Comparison of ENCODE assay signal across 19 cellular contexts in the genomic region with DNA sequence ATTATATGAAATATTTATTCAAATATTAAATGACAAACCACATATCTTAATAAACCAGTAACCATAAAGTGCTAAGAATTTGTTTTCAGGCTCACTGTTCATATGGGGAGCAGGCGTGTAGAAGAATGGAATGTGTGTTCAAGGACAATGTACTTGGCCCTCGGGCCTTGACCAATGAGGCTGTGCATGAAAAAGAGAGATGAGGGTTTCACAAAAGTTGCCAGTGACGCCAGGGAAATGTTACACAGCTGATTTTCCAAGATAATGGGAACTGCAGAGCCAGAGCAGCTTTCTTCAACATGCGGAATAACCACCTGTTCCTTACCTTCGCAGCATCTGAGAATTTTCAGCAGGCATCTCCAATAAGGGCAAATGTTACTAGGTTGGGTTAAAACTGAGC. TPM values are rescaled to one million over a fixed set of nuclear protein-coding genes. Genes with fewer than 3 reads are reported as not detected.
DNase-seq lines count a peak whose midpoint lies in the region; ATAC-seq and TF ChIP-seq lines count a peak whose summit lies in the region.
"Had no signal": no experiment of that assay in that cellular context is flagged by ENCODE, and none has a peak within 500 bp of the region (broad histone marks: within the 10 kb centered on the region; RNA-seq: fewer than 3 reads in every experiment).

No MANE protein-coding gene starts in this region.

- no peak for TF ChIP-seq POLR2A in esophagus muscularis mucosa (IDR thresholded peaks at IDR 0.05; ENCODE audit: low read depth)

- no peaks in the 10 kb centered on the region for H3K27me3 ChIP-seq in esophagus muscularis mucosa
- no peaks in the 10 kb centered on the region for H3K27me3 ChIP-seq in effector memory CD4-positive, alpha-beta T cell (replicated peaks; ENCODE audit: control insufficient read depth, insufficient read depth, low read length, poor library complexity, severe bottlenecking)
- H3K27me3 ChIP-seq: sigmoid colon had no signal

- ATAC-seq in T-cell (replicated peaks in 1 of 4), result no peak
- ATAC-seq in stimulated activated memory B cell treated with anti-CD40 and anti-IgM and Interleukin-4, amounts not matched to agents 10 μg/mL and 1 μg/mL and 100 μg/mL, for 72 hours, result no peak
- ATAC-seq in HG03196 (IDR thresholded peaks at IDR 0.05; ENCODE audit: unreplicated experiment), result no peak

- CTCF ChIA-PET in T-cell (lab: Charles Lee), result interaction anchor here in 1 of 2 donors (1.1 to 1.5 kb wide), 3 partner anchors 12 to 30 kb away, joined by 3 to 5 read pairs (median 3); a partner anchor contains a TSS

- H3K27me3 Mint-ChIP-seq in activated naive CD4-positive, alpha-beta T cell treated with anti-CD3 and anti-CD28 coated beads, Interleukin-2, amount 50 U/mL, for 24 hours, result no peaks in the 10 kb centered on the region
- H3K27me3 Mint-ChIP-seq in T-cell, result no peaks in the 10 kb centered on the region
- H3K27me3 Mint-ChIP-seq in stimulated activated memory B cell treated with anti-CD40 and anti-IgM and Interleukin-4, amounts not matched to agents 10 μg/mL and 1 μg/mL and 100 μg/mL, for 72 hours, result no peaks in the 10 kb centered on the region

- H3K4me3 ChIP-seq in esophagus muscularis mucosa, result no peak overlapping the region
- no peak overlapping the region for H3K4me3 ChIP-seq in effector memory CD4-positive, alpha-beta T cell (ENCODE audit: insufficient read depth, low read depth, low read length, poor library complexity, severe bottlenecking)
- H3K4me3 ChIP-seq: sigmoid colon had no signal

- H3K9me3 Mint-ChIP-seq in activated naive CD4-positive, alpha-beta T cell treated with anti-CD3 and anti-CD28 coated beads, Interleukin-2, amount 50 U/mL, for 24 hours, result no peaks in the 10 kb centered on the region
- H3K9me3 Mint-ChIP-seq in T-cell, result no peaks in the 10 kb centered on the region
- H3K9me3 Mint-ChIP-seq in stimulated activated memory B cell treated with anti-CD40 and anti-IgM and Interleukin-4, amounts not matched to agents 10 μg/mL and 1 μg/mL and 100 μg/mL, for 72 hours, result no peaks in the 10 kb centered on the region
- H3K9me3 Mint-ChIP-seq: endodermal cell; T-helper 1 cell treated with Interleukin-12 subunit alpha and Interleukin-12 subunit beta and Interleukin-4 antibody, amounts not matched to agents 30 μg/mL and 1 μg/mL, for 36 hours had no signal

- peaks cover 59 to 69% (median 63%) of the 10 kb centered on the region in 4 donors for H3K4me1 ChIP-seq in esophagus muscularis mucosa
- H3K4me1 ChIP-seq in effector memory CD4-positive, alpha-beta T cell (ENCODE audit: control insufficient read depth, insufficient read depth, low read length, poor library complexity, severe bottlenecking), result peaks cover 45% of the 10 kb centered on the region

- H3K36me3 ChIP-seq in esophagus muscularis mucosa, result peaks cover 66 to 80% (median 75%) of the 10 kb centered on the region in 4 donors
- peaks cover 83% of the 10 kb centered on the region for H3K36me3 ChIP-seq in effector memory CD4-positive, alpha-beta T cell (ENCODE audit: control insufficient read depth, insufficient read depth, low read length)

- H3K36me3 Mint-ChIP-seq in activated naive CD4-positive, alpha-beta T cell treated with anti-CD3 and anti-CD28 coated beads, Interleukin-2, amount 50 U/mL, for 24 hours, result peaks cover 44% of the 10 kb centered on the region
- H3K36me3 Mint-ChIP-seq in T-cell, result peaks cover 79% of the 10 kb centered on the region
- H3K36me3 Mint-ChIP-seq in stimulated activated memory B cell treated with anti-CD40 and anti-IgM and Interleukin-4, amounts not matched to agents 10 μg/mL and 1 μg/mL and 100 μg/mL, for 72 hours, result peaks cover 79% of the 10 kb centered on the region

- peaks cover 75% of the 10 kb centered on the region for H3K4me1 Mint-ChIP-seq in activated naive CD4-positive, alpha-beta T cell treated with anti-CD3 and anti-CD28 coated beads, Interleukin-2, amount 50 U/mL, for 24 hours
- peaks cover 82 to 84% (median 83%) of the 10 kb centered on the region in 3 donors for H3K4me1 Mint-ChIP-seq in T-cell
- H3K4me1 Mint-ChIP-seq in stimulated activated memory B cell treated with anti-CD40 and anti-IgM and Interleukin-4, amounts not matched to agents 10 μg/mL and 1 μg/mL and 100 μg/mL, for 72 hours, result peaks cover 78% of the 10 kb centered on the region

- no peak for DNase-seq in activated naive CD4-positive, alpha-beta T cell treated with anti-CD3 and anti-CD28 coated beads, Interleukin-2, amount 50 U/mL, for 16 hours
- DNase-seq in T-cell, result no peak
- DNase-seq in esophagus muscularis mucosa (ENCODE audit: extremely low spot score), result no peak
- no peak for DNase-seq in NCI-H2196 (lab: John Stamatoyannopoulos, UW; ENCODE audit: unreplicated experiment)
- DNase-seq in effector memory CD4-positive, alpha-beta T cell, result no peak
- DNase-seq: activated CD4-positive, CD25-positive, alpha-beta regulatory T cell; endodermal cell; hypothalamus; kidney glomerular epithelial cell; midbrain; NCI-H2081; NCI-H510A; SHP77 treated with DMSO at 0.1 percent for 48 hours; sigmoid colon had no signal

- no peak for TF ChIP-seq EP300 in esophagus muscularis mucosa (IDR thresholded peaks at IDR 0.05)

- H3K9me3 ChIP-seq in esophagus muscularis mucosa, result no peaks in the 10 kb centered on the region
- H3K9me3 ChIP-seq in effector memory CD4-positive, alpha-beta T cell (ENCODE audit: control insufficient read depth, low read length), result no peaks in the 10 kb centered on the region
- H3K9me3 ChIP-seq: sigmoid colon had no signal

- 70% methylated on average over 5 of the region's 5 CpGs for WGBS in esophagus muscularis mucosa

- TF ChIP-seq CTCF in esophagus muscularis mucosa (IDR thresholded peaks at IDR 0.05), result no peak

- peak overlapping the region in 3 of 4 donors; percentile 30 to 100 (median 62) for H3K27ac ChIP-seq in esophagus muscularis mucosa (replicated peaks in 1 of 4)
- H3K27ac ChIP-seq in effector memory CD4-positive, alpha-beta T cell (ENCODE audit: insufficient read depth, low read length, poor library complexity, severe bottlenecking), result no peak overlapping the region

- H3K27ac Mint-ChIP-seq in activated naive CD4-positive, alpha-beta T cell treated with anti-CD3 and anti-CD28 coated beads, Interleukin-2, amount 50 U/mL, for 24 hours, result peak overlapping the region; percentile 46
- H3K27ac Mint-ChIP-seq in T-cell, result peak overlapping the region in 1 of 2 donors; percentile 71
- no peak overlapping the region for H3K27ac Mint-ChIP-seq in stimulated activated memory B cell treated with anti-CD40 and anti-IgM and Interleukin-4, amounts not matched to agents 10 μg/mL and 1 μg/mL and 100 μg/mL, for 72 hours
- H3K27ac Mint-ChIP-seq: T-helper 1 cell treated with Interleukin-12 subunit alpha and Interleukin-12 subunit beta and Interleukin-4 antibody, amounts not matched to agents 30 μg/mL and 1 μg/mL, for 36 hours had no signal

- intact Hi-C loops in esophagus muscularis mucosa (cut with DNase I), result no loop called here

- POLR2A ChIA-PET in T-cell (lab: Charles Lee), result interaction anchor here in 1 of 2 donors (0.7 to 2.2 kb wide), 2 partner anchors 11 to 36 kb away, joined by 7 to 15 read pairs; no protein-coding TSS in a partner anchor

- peak overlapping the region; percentile 95 for H3K4me3 Mint-ChIP-seq in activated naive CD4-positive, alpha-beta T cell treated with anti-CD3 and anti-CD28 coated beads, Interleukin-2, amount 50 U/mL, for 24 hours
- peak overlapping the region; percentile 31 to 93 (median 91) for H3K4me3 Mint-ChIP-seq in T-cell
- H3K4me3 Mint-ChIP-seq in stimulated activated memory B cell treated with anti-CD40 and anti-IgM and Interleukin-4, amounts not matched to agents 10 μg/mL and 1 μg/mL and 100 μg/mL, for 72 hours, result peak overlapping the region; percentile 26
- H3K4me3 Mint-ChIP-seq: endodermal cell; T-helper 1 cell treated with Interleukin-12 subunit alpha and Interleukin-12 subunit beta and Interleukin-4 antibody, amounts not matched to agents 30 μg/mL and 1 μg/mL, for 36 hours had no signal

RNA-seq across cellular contexts. Expression of a gene that starts 4.2 kb away (rescaled TPM):
- total RNA-seq in T-cell, result 1,000 to 10,000 TPM in 2 of 5 donors, 100 to 1,000 TPM in 3; 670 to 1,510 (median 732) TPM
- 100 to 1,000 TPM; 199 to 285 (median 234) TPM for total RNA-seq in esophagus muscularis mucosa

RNA-seq across cellular contexts. Expression of a gene that starts 14.4 kb away (rescaled TPM):
- total RNA-seq in T-cell, result 10 to 100 TPM in 1 of 5 donors, 1 to 10 TPM in 4; 7.4 to 34.7 (median 8.5) TPM
- total RNA-seq in esophagus muscularis mucosa, result 10 to 100 TPM; 18.4 to 57.2 (median 26.3) TPM

RNA-seq across cellular contexts. Expression of a gene that starts 28.9 kb away (rescaled TPM):
- total RNA-seq in T-cell (100 to 1,000 TPM in 3 of 5 donors, 10 to 100 TPM in 2; 80.9 to 131 (median 102) TPM), esophagus muscularis mucosa (10 to 100 TPM; 11.1 to 25.0 (median 17.1) TPM)

RNA-seq across cellular contexts. Expression of a gene that starts 30.2 kb away (rescaled TPM):
- total RNA-seq in T-cell (100 to 1,000 TPM; 574 to 767 (median 656) TPM), esophagus muscularis mucosa (10 to 100 TPM; 32.8 to 72.8 (median 34.9) TPM)
- total RNA-seq: osteoblast had no signal

RNA-seq across cellular contexts. Expression of a gene that starts 36.2 kb away (rescaled TPM):
- total RNA-seq in T-cell (10 to 100 TPM; 31.7 to 62.0 (median 49.6) TPM), esophagus muscularis mucosa (10 to 100 TPM; 10.4 to 18.7 (median 11.5) TPM)

Comparison
In these comparisons a context has a peak if more than half of its experiments do, and no peak if none do; other contexts are left out.
1. H3K4me3 Mint-ChIP-seq: peak in every context shown above with its lines; median percentile 95 in activated naive CD4-positive, alpha-beta T cell treated with anti-CD3 and anti-CD28 coated beads, Interleukin-2, amount 50 U/mL, for 24 hours; 91 in T-cell; 26 in stimulated activated memory B cell treated with anti-CD40 and anti-IgM and Interleukin-4, amounts not matched to agents 10 μg/mL and 1 μg/mL and 100 μg/mL, for 72 hours.